12 cellular contexts compared by ENCODE assay signal in genomic region chr1:184492543-184492942, GRCh38.
A peak's percentile ranks its signal among the peaks of the same experiment; 100 is the strongest.
DNase-seq lines count a peak whose midpoint lies in the region; ATAC-seq, FAIRE-seq and TF ChIP-seq lines count a peak whose summit lies in the region.
"Had no signal": no experiment of that assay in that cellular context is flagged by ENCODE, and none has a peak within 500 bp of the region (broad histone marks: within the 10 kb centered on the region; RNA-seq: fewer than 3 reads in every experiment).

No MANE protein-coding gene starts in this region.

- peak overlapping the region; percentile 64 for H3K4me3 Mint-ChIP-seq in activated T-helper 17 cell treated with anti-CD3 and anti-CD28 coated beads, Interleukin-2, amount 50 U/mL, for 72 hours

- H3K79me2 ChIP-seq in HCT116 (ENCODE audit: insufficient read depth, low read length): no peaks in the 10 kb centered on the region

- TF ChIP-seq POLR2A in HCT116 (IDR thresholded peaks at IDR 0.05; ENCODE audit: borderline replicate concordance, extremely low read depth, insufficient read depth, insufficient read length): no peak

- H3K27ac Mint-ChIP-seq in activated T-helper 17 cell treated with anti-CD3 and anti-CD28 coated beads, Interleukin-2, amount 50 U/mL, for 72 hours: no peak overlapping the region
- H3K27ac Mint-ChIP-seq: CD4-positive, alpha-beta T cell had no signal

- RAD21 ChIA-PET in HCT116 (lab: Charles Lee; ENCODE audit: low non-redundant PET in 1 of 2, low total read pairs in 2 of 2, uncharacterized antibody in 2 of 2, unreplicated experiment in 2 of 2): no interaction called here

- DNase-seq in HCT116 (ENCODE audit: low read depth, low spot score): no peak
- no peak for DNase-seq in left lobe of liver (ENCODE audit: low spot score)
- DNase-seq in small intestine: no peak
- DNase-seq in activated T-cell treated with anti-CD3 and anti-CD28 coated beads for 4 hours: no peak
- DNase-seq in NCI-H774 (lab: John Stamatoyannopoulos, UW): no peak
- DNase-seq in DMS 273 (lab: John Stamatoyannopoulos, UW; ENCODE audit: unreplicated experiment): no peak
- DNase-seq: activated CD4-positive, CD25-positive, alpha-beta regulatory T cell; CD4-positive, alpha-beta T cell; NCI-H1694 had no signal

- H3K27ac ChIP-seq in HCT116 (ENCODE audit: low read depth, low read length) (no peak overlapping the region), small intestine (ENCODE audit: low read depth in 1 of 2, low read length in 1 of 2) (peak overlapping the region; percentile 80 to 83)

- POLR2A ChIA-PET in HCT116 (lab: Charles Lee): no interaction called here

- peaks cover 6 to 16% of the 10 kb centered on the region in 2 experiments for H3K4me1 ChIP-seq in HCT116 (ENCODE audit: control insufficient read depth in 1 of 2, insufficient read depth in 2 of 2, low read length in 2 of 2)
- peaks cover 13 to 21% of the 10 kb centered on the region in 2 donors for H3K4me1 ChIP-seq in small intestine (ENCODE audit: control insufficient read depth in 2 of 2, insufficient read depth in 1 of 2, low read depth in 1 of 2, low read length in 1 of 2)

- intact Hi-C loops in HCT116 (cut with micrococcal nuclease): no loop called here

- CTCF ChIA-PET in HCT116 (lab: Charles Lee): no interaction called here

- ATAC-seq in HCT116: no peak
- no peak for ATAC-seq in activated T-helper 17 cell treated with anti-CD3 and anti-CD28 coated beads, Interleukin-2, amount 50 U/mL, for 72 hours (replicated peaks)
- peak; percentile 12 for ATAC-seq in left lobe of liver
- no peak for ATAC-seq in HG03342 (IDR thresholded peaks at IDR 0.05; ENCODE audit: unreplicated experiment)

- H3K9me3 ChIP-seq in HCT116 (ENCODE audit: control insufficient read depth in 1 of 2, insufficient read depth in 1 of 2, low read depth in 1 of 2, low read length in 2 of 2) (no peaks in the 10 kb centered on the region), small intestine (ENCODE audit: control insufficient read depth, low read depth) (no peaks in the 10 kb centered on the region)

- peaks cover 3% of the 10 kb centered on the region for H3K27me3 Mint-ChIP-seq in activated T-helper 17 cell treated with anti-CD3 and anti-CD28 coated beads, Interleukin-2, amount 50 U/mL, for 72 hours
- H3K27me3 Mint-ChIP-seq: CD4-positive, alpha-beta T cell; stimulated activated naive CD8-positive, alpha-beta T cell treated with anti-CD3 and anti-CD28 coated beads, Interleukin-15, Interleukin-2, amounts not matched to agents 100 ng/mL and 50 ng/mL, for 24 hours had no signal

- no peaks in the 10 kb centered on the region for H3K36me3 ChIP-seq in HCT116 (ENCODE audit: control insufficient read depth in 1 of 2, insufficient read depth in 2 of 2, low read length in 2 of 2)
- no peaks in the 10 kb centered on the region for H3K36me3 ChIP-seq in small intestine (ENCODE audit: control insufficient read depth in 2 of 2, insufficient read depth in 2 of 2, low read length in 2 of 2)

- BruUV-seq in HCT116 (replicated peaks; lab: Mats Ljungman, UMichigan): no TSS peak

- H3K27me3 ChIP-seq in HCT116 (ENCODE audit: insufficient read depth, low read length) (no peaks in the 10 kb centered on the region), small intestine (ENCODE audit: control insufficient read depth in 2 of 2, insufficient read depth in 2 of 2, low read length in 2 of 2) (no peaks in the 10 kb centered on the region)

- peak overlapping the region; percentile 59; the same call in 1 of the 2 replicates for H3K4me2 ChIP-seq in HCT116 (ENCODE audit: low read length)

- no peak overlapping the region for H3K4me3 ChIP-seq in HCT116 (replicated peaks in 1 of 2; ENCODE audit: low read depth in 1 of 2, low read length in 2 of 2)
- H3K4me3 ChIP-seq in small intestine (ENCODE audit: low read depth in 1 of 2, low read length in 2 of 2): no peak overlapping the region

- peaks cover 11% of the 10 kb centered on the region for H3K4me1 Mint-ChIP-seq in activated T-helper 17 cell treated with anti-CD3 and anti-CD28 coated beads, Interleukin-2, amount 50 U/mL, for 72 hours

- no peaks in the 10 kb centered on the region for H4K20me1 ChIP-seq in HCT116 (ENCODE audit: insufficient read depth)

- no peaks in the 10 kb centered on the region for H3K9me2 ChIP-seq in HCT116 (ENCODE audit: insufficient read depth)

- H3K36me3 Mint-ChIP-seq in activated T-helper 17 cell treated with anti-CD3 and anti-CD28 coated beads, Interleukin-2, amount 50 U/mL, for 72 hours (ENCODE audit: low read depth): no peaks in the 10 kb centered on the region

- FAIRE-seq in small intestine (lab: Jason Lieb, UNC): no peak

- TF ChIP-seq CTCF in HCT116 (IDR thresholded peaks at IDR 0.05 in 2 of 3, conservative IDR thresholded peaks at IDR 0.05 in 1 of 3; ENCODE audit: borderline replicate concordance in 1 of 3, insufficient read depth in 1 of 3, low read depth in 2 of 3, low read length in 2 of 3): no peak

- H3K9ac ChIP-seq in HCT116 (ENCODE audit: low read length): no peak overlapping the region

- TF ChIP-seq RAD21 in HCT116 (IDR thresholded peaks at IDR 0.05; ENCODE audit: low read depth): no peak

- H2AFZ ChIP-seq in HCT116 (ENCODE audit: low read depth, low read length, poor library complexity, severe bottlenecking): no peak overlapping the region

- no peaks in the 10 kb centered on the region for H3K9me3 Mint-ChIP-seq in activated T-helper 17 cell treated with anti-CD3 and anti-CD28 coated beads, Interleukin-2, amount 50 U/mL, for 72 hours
- H3K9me3 Mint-ChIP-seq: CD4-positive, alpha-beta T cell; stimulated activated naive CD8-positive, alpha-beta T cell treated with anti-CD3 and anti-CD28 coated beads, Interleukin-15, Interleukin-2, amounts not matched to agents 100 ng/mL and 50 ng/mL, for 24 hours had no signal

TF ChIP-seq in HCT116, 20 proteins besides CTCF, POLR2A, EP300 and RAD21:
- TF ChIP-seq SIN3A (IDR thresholded peaks at IDR 0.05; ENCODE audit: low read depth): no peak
- no peak for TF ChIP-seq JUND (IDR thresholded peaks at IDR 0.05)
- TF ChIP-seq SRF (IDR thresholded peaks at IDR 0.05; ENCODE audit: low read depth): no peak
- TF ChIP-seq YY1 (IDR thresholded peaks at IDR 0.05; ENCODE audit: extremely low read depth, insufficient replicate concordance, low read depth, low read length): no peak
- no peak for TF ChIP-seq EZH2phosphoT487 (IDR thresholded peaks at IDR 0.05; ENCODE audit: borderline replicate concordance)
- no peak for TF ChIP-seq SP1 (IDR thresholded peaks at IDR 0.05; ENCODE audit: low read depth)
- TF ChIP-seq EGR1 (IDR thresholded peaks at IDR 0.05; ENCODE audit: low read depth): no peak
- no peak for TF ChIP-seq REST (IDR thresholded peaks at IDR 0.05; ENCODE audit: low read depth)
- no peak for TF ChIP-seq EZH2 (IDR thresholded peaks at IDR 0.05)
- no peak for TF ChIP-seq ZFX (IDR thresholded peaks at IDR 0.05)
- TF ChIP-seq POLR2AphosphoS5 (IDR thresholded peaks at IDR 0.05; ENCODE audit: low read depth, low read length): no peak
- TF ChIP-seq ZBTB33 (IDR thresholded peaks at IDR 0.05; ENCODE audit: extremely low read depth, insufficient replicate concordance, low read length): no peak
